34 cellular contexts compared by ENCODE assay signal in genomic region chrY:12702174-12702573, GRCh38. TPM values are rescaled to one million over a fixed set of nuclear protein-coding genes. Genes with fewer than 3 reads are reported as not detected.
A peak's percentile ranks its signal among the peaks of the same experiment; 100 is the strongest.
DNase-seq lines count a peak whose midpoint lies in the region; ATAC-seq and TF ChIP-seq lines count a peak whose summit lies in the region.
"Had no signal": no experiment of that assay in that cellular context is flagged by ENCODE, and none has a peak within 500 bp of the region (broad histone marks: within the 10 kb centered on the region; RNA-seq: fewer than 3 reads in every experiment).

No MANE protein-coding gene starts in this region.

- H3K4me2 ChIP-seq in OCI-LY3 (ENCODE audit: low read length): peak overlapping the region; percentile 64
- no peak overlapping the region for H3K4me2 ChIP-seq in H9 (ENCODE audit: insufficient read depth, insufficient read length, low read length)
- H3K4me2 ChIP-seq: BLaER1, GM23338 had no signal

- H3K56ac ChIP-seq in H9 (ENCODE audit: insufficient read length, low read depth, low read length): no peak overlapping the region

- no peak overlapping the region for H3K4me3 ChIP-seq in OCI-LY3 (ENCODE audit: low read length)
- H3K4me3 ChIP-seq: BLaER1, colonic mucosa, gastroesophageal sphincter, GM12878, GM23338, K562, stomach, thyroid gland, vagina had no signal

- no peaks in the 10 kb centered on the region for H4K20me1 ChIP-seq in OCI-LY3 (ENCODE audit: insufficient read depth, low read length)
- no peaks in the 10 kb centered on the region for H4K20me1 ChIP-seq in H9 (ENCODE audit: control insufficient read depth, insufficient read depth, insufficient read length)
- H4K20me1 ChIP-seq: BLaER1 had no signal

- no peak overlapping the region for H4K5ac ChIP-seq in H9 (ENCODE audit: insufficient read length, low read depth, low read length)

- no peak overlapping the region for H2BK12ac ChIP-seq in H9 (ENCODE audit: insufficient read length, low read depth, low read length)

- no peak for TF ChIP-seq CTCF in OCI-LY3 (IDR thresholded peaks at IDR 0.05; ENCODE audit: low read depth, low read length)
- no peak for TF ChIP-seq CTCF in H9 (conservative IDR thresholded peaks at IDR 0.05)

- H3K4me3 Mint-ChIP-seq in T-cell (no peak overlapping the region), H9 (no peak overlapping the region)
- H3K4me3 Mint-ChIP-seq: GM23338; natural killer cell treated with Interleukin-12 subunit alpha and Interleukin-12 subunit beta and Interleukin-15 and Interleukin-18, amount 100 ng/mL, for 72 hours had no signal

- H3K27ac ChIP-seq in OCI-LY3 (ENCODE audit: low read length): peak overlapping the region; percentile 90
- no peak overlapping the region for H3K27ac ChIP-seq in H9 (ENCODE audit: insufficient read length, low read depth, low read length)
- H3K27ac ChIP-seq: BLaER1, brain microvascular endothelial cell, colonic mucosa, gastroesophageal sphincter, stomach, thyroid gland, vagina had no signal

- H2BK5ac ChIP-seq in H9 (ENCODE audit: insufficient read length, low read length): no peak overlapping the region

- no CpG with 5 or more reads among the region's 1 CpG for WGBS in H9 (ENCODE audit: extremely low coverage, insufficient read length, low lambda C conversion rate)

- H2AFZ ChIP-seq in OCI-LY3 (ENCODE audit: low read depth, low read length) (no peak overlapping the region), H9 (ENCODE audit: low read length) (no peak overlapping the region)
- H2AFZ ChIP-seq: GM23338 had no signal

- H3K27me3 Mint-ChIP-seq in T-cell (no peaks in the 10 kb centered on the region), H9 (ENCODE audit: low read depth) (no peaks in the 10 kb centered on the region)
- H3K27me3 Mint-ChIP-seq: natural killer cell treated with Interleukin-12 subunit alpha and Interleukin-12 subunit beta and Interleukin-15 and Interleukin-18, amount 100 ng/mL, for 72 hours had no signal

- H3K36me3 ChIP-seq in OCI-LY3 (replicated peaks; ENCODE audit: low read depth, low read length): peaks cover 16% of the 10 kb centered on the region
- H3K36me3 ChIP-seq: BLaER1, brain microvascular endothelial cell, colonic mucosa, thyroid gland, vagina had no signal

- ATAC-seq in left ventricle myocardium superior (peak; percentile 85), left cardiac atrium (no peak), GM19395 (IDR thresholded peaks at IDR 0.05; ENCODE audit: unreplicated experiment) (no peak), T-cell (replicated peaks in 1 of 4) (no peak), GM18502 (IDR thresholded peaks at IDR 0.05; ENCODE audit: poor library complexity, unreplicated experiment) (no peak)
- ATAC-seq: activated CD4-positive, CD25-positive, alpha-beta regulatory T cell treated with anti-CD3 and anti-CD28 coated beads, Interleukin-2, amount 50 U/mL, for 24 hours; esophagus mucosa; gastroesophageal sphincter; GM12878; GM23338; K562; natural killer cell treated with Interleukin-12 subunit alpha and Interleukin-12 subunit beta and Interleukin-15 and Interleukin-18, amount 100 ng/mL, for 72 hours had no signal

- H3K4me1 Mint-ChIP-seq in T-cell (peaks cover 0 to 20% (median 0%) of the 10 kb centered on the region in 3 donors), H9 (no peaks in the 10 kb centered on the region)

- H3K9me3 ChIP-seq in OCI-LY3 (ENCODE audit: insufficient read depth, low read length) (no peaks in the 10 kb centered on the region), H9 (ENCODE audit: control insufficient read depth, low read depth, low read length) (no peaks in the 10 kb centered on the region)
- H3K9me3 ChIP-seq: BLaER1, colonic mucosa, gastroesophageal sphincter, thyroid gland, vagina had no signal

- H3K9ac ChIP-seq in OCI-LY3 (ENCODE audit: low read length): peak overlapping the region; percentile 15; the same call in 1 of the 2 replicates
- no peak overlapping the region for H3K9ac ChIP-seq in H9 (ENCODE audit: extremely low read depth, insufficient read length, low read length)
- H3K9ac ChIP-seq: BLaER1 had no signal

- no peak overlapping the region for H2AK5ac ChIP-seq in H9 (ENCODE audit: insufficient read length, low read length)

- peaks cover 60% of the 10 kb centered on the region for H3K4me1 ChIP-seq in OCI-LY3 (ENCODE audit: low read length)
- no peaks in the 10 kb centered on the region for H3K4me1 ChIP-seq in H9 (ENCODE audit: insufficient read depth, low read length)
- H3K4me1 ChIP-seq: BLaER1, colonic mucosa, gastroesophageal sphincter, stomach, thyroid gland, vagina had no signal

- H3T11ph ChIP-seq in H9 (ENCODE audit: low read length): no peak overlapping the region

- no peak overlapping the region for H4K91ac ChIP-seq in H9 (ENCODE audit: insufficient read length, low read depth, low read length)

- no peak overlapping the region for H3K23ac ChIP-seq in H9 (ENCODE audit: insufficient read length, low read depth, low read length)

- no peak overlapping the region for H4K8ac ChIP-seq in H9 (replicated peaks; ENCODE audit: insufficient read length, low read depth, low read length)

- peaks cover 71% of the 10 kb centered on the region for H3K36me3 Mint-ChIP-seq in T-cell
- no peaks in the 10 kb centered on the region for H3K36me3 Mint-ChIP-seq in H9 (ENCODE audit: insufficient read depth in 1 of 3, low read depth in 3 of 3)

- H3K79me2 ChIP-seq in OCI-LY3 (ENCODE audit: low read length) (peaks cover 5% of the 10 kb centered on the region; the same call in 1 of the 2 replicates), H9 (ENCODE audit: insufficient read depth, low read length) (no peaks in the 10 kb centered on the region)

- H3K4ac ChIP-seq in H9 (ENCODE audit: low read depth, low read length): no peak overlapping the region

- CTCF ChIA-PET in T-cell (lab: Charles Lee): no interaction called here

- POLR2A ChIA-PET in T-cell (lab: Charles Lee): no interaction called here

- no peaks in the 10 kb centered on the region for H3K79me1 ChIP-seq in H9 (ENCODE audit: insufficient read depth, low read depth, low read length, poor library complexity, severe bottlenecking)

- H3K18ac ChIP-seq in H9 (ENCODE audit: insufficient read length, low read depth, low read length): no peak overlapping the region

- no peak overlapping the region for H3K27ac Mint-ChIP-seq in T-cell
- no peak overlapping the region for H3K27ac Mint-ChIP-seq in H9
- H3K27ac Mint-ChIP-seq: natural killer cell treated with Interleukin-12 subunit alpha and Interleukin-12 subunit beta and Interleukin-15 and Interleukin-18, amount 100 ng/mL, for 72 hours had no signal

- no peak overlapping the region for H3K14ac ChIP-seq in H9 (ENCODE audit: insufficient read depth, low read length)

- no peak overlapping the region for H2BK120ac ChIP-seq in H9 (ENCODE audit: low read depth, low read length, poor library complexity, severe bottlenecking)

- H3K27me3 ChIP-seq in OCI-LY3 (ENCODE audit: low read depth, low read length) (no peaks in the 10 kb centered on the region), H9 (ENCODE audit: insufficient read depth, low read length) (no peaks in the 10 kb centered on the region)
- H3K27me3 ChIP-seq: BLaER1, brain microvascular endothelial cell, colonic mucosa, gastroesophageal sphincter, stomach, thyroid gland, vagina had no signal

- H2BK15ac ChIP-seq in H9 (ENCODE audit: low read depth, low read length): no peak overlapping the region

- DNase-seq in left ventricle myocardium superior: no peak
- no peak for DNase-seq in left cardiac atrium
- DNase-seq in fibroblast of peridontal ligament (ENCODE audit: extremely low read depth): peak; percentile 68
- no peak for DNase-seq in T-cell
- no peak for DNase-seq in H9
- DNase-seq: activated CD4-positive, alpha-beta T cell treated with anti-CD3 and anti-CD28 coated beads, Interleukin-2, amount 50 U/mL, for 48 hours; activated naive CD4-positive, alpha-beta T cell treated with Interleukin-2 at 50 U/mL for 16 hours; brain microvascular endothelial cell; colonic mucosa; COR-L47; DND-41; effector memory CD4-positive, alpha-beta T cell; hippocampal formation; midbrain; NCI-H1417 treated with DMSO at 0.1 percent for 48 hours; NCI-H2081 treated with DMSO at 0.1 percent for 48 hours; NCI-H226; small intestine; stomach; thyroid gland had no signal

- H2BK20ac ChIP-seq in H9 (ENCODE audit: low read depth, low read length, poor library complexity, severe bottlenecking): no peak overlapping the region

- H3K23me2 ChIP-seq in H9 (ENCODE audit: insufficient read length, low read depth, low read length, poor library complexity, severe bottlenecking): no peaks in the 10 kb centered on the region

- H3K9me3 Mint-ChIP-seq in T-cell (peaks cover 0 to 10% (median 0%) of the 10 kb centered on the region in 3 donors), H9 (no peaks in the 10 kb centered on the region)
- H3K9me3 Mint-ChIP-seq: natural killer cell treated with Interleukin-12 subunit alpha and Interleukin-12 subunit beta and Interleukin-15 and Interleukin-18, amount 100 ng/mL, for 72 hours had no signal

- intact Hi-C loops in left ventricle myocardium superior (cut with micrococcal nuclease) (no loop called here), left cardiac atrium (cut with DNase I) (no loop called here)

RNA-seq across cellular contexts. Expression of gene USP9Y, which starts 1.1 kb away (rescaled TPM):
- total RNA-seq in left ventricle myocardium superior: 21.1 TPM
- 10 to 100 TPM in 1 of 2 donors, not detected in 1; 13.6 TPM for total RNA-seq in left cardiac atrium
- 10 to 100 TPM in 3 of 5 donors, under 1 TPM in 1, not detected in 1; 0.09 to 56.6 (median 46.7) TPM for total RNA-seq in T-cell
- not detected in 2 replicates for total RNA-seq in H9 (2021)
- total RNA-seq: esophagus mucosa, HT-29, RPMI7951, vagina had no signal
